Comparison of ENCODE assay signal across 11 cellular contexts in genomic region chr5:163463063-163463435, GRCh38. TPM values are rescaled to one million over a fixed set of nuclear protein-coding genes. Genes with fewer than 3 reads are reported as not detected.
DNase-seq lines count a peak whose midpoint lies in the region; ATAC-seq and TF ChIP-seq lines count a peak whose summit lies in the region.
"Had no signal": no experiment of that assay in that cellular context is flagged by ENCODE, and none has a peak within 500 bp of the region (broad histone marks: within the 10 kb centered on the region; RNA-seq: fewer than 3 reads in every experiment).

No MANE protein-coding gene starts in this region.

- no peaks in the 10 kb centered on the region for H3K27me3 Mint-ChIP-seq in natural killer cell (ENCODE audit: low read depth in 2 of 2)
- no peaks in the 10 kb centered on the region for H3K27me3 Mint-ChIP-seq in natural killer cell treated with Interleukin-12 subunit alpha and Interleukin-12 subunit beta and Interleukin-15 and Interleukin-18, amount 100 ng/mL, for 72 hours
- no peaks in the 10 kb centered on the region for H3K27me3 Mint-ChIP-seq in activated T-helper 17 cell treated with anti-CD3 and anti-CD28 coated beads, Interleukin-2, amount 50 U/mL, for 72 hours
- H3K27me3 Mint-ChIP-seq: memory B cell had no signal

- H3K27ac ChIP-seq in smooth muscle cell (ENCODE audit: low read depth), result peak overlapping the region; percentile 97
- H3K27ac ChIP-seq: psoas muscle had no signal

- H3K4me3 ChIP-seq in smooth muscle cell, result no peak overlapping the region
- H3K4me3 ChIP-seq: psoas muscle had no signal

- no peak for ATAC-seq in natural killer cell
- ATAC-seq in natural killer cell treated with Interleukin-12 subunit alpha and Interleukin-12 subunit beta and Interleukin-15 and Interleukin-18, amount 100 ng/mL, for 72 hours, result no peak
- ATAC-seq in activated T-helper 17 cell treated with anti-CD3 and anti-CD28 coated beads, Interleukin-2, amount 50 U/mL, for 72 hours (replicated peaks), result no peak
- ATAC-seq in HG03039 (IDR thresholded peaks at IDR 0.05; ENCODE audit: unreplicated experiment), result no peak
- ATAC-seq: psoas muscle had no signal

- peak overlapping the region; percentile 98 for H3K27ac Mint-ChIP-seq in natural killer cell
- peak overlapping the region in 1 of 2 donors; percentile 100 for H3K27ac Mint-ChIP-seq in natural killer cell treated with Interleukin-12 subunit alpha and Interleukin-12 subunit beta and Interleukin-15 and Interleukin-18, amount 100 ng/mL, for 72 hours
- no peak overlapping the region for H3K27ac Mint-ChIP-seq in activated T-helper 17 cell treated with anti-CD3 and anti-CD28 coated beads, Interleukin-2, amount 50 U/mL, for 72 hours
- H3K27ac Mint-ChIP-seq: memory B cell had no signal

- no peaks in the 10 kb centered on the region for H3K9me3 ChIP-seq in smooth muscle cell (replicated peaks; ENCODE audit: low read depth)
- H3K9me3 ChIP-seq: psoas muscle had no signal

- H3F3A ChIP-seq in smooth muscle cell (ENCODE audit: low read depth), result peaks cover 9% of the 10 kb centered on the region

- H3K9ac ChIP-seq in smooth muscle cell (ENCODE audit: low read depth), result no peak overlapping the region

- peaks cover 20% of the 10 kb centered on the region for H3K79me2 ChIP-seq in smooth muscle cell (ENCODE audit: low read depth)

- peaks cover 28 to 35% of the 10 kb centered on the region in 2 donors for H3K4me1 Mint-ChIP-seq in natural killer cell
- H3K4me1 Mint-ChIP-seq in natural killer cell treated with Interleukin-12 subunit alpha and Interleukin-12 subunit beta and Interleukin-15 and Interleukin-18, amount 100 ng/mL, for 72 hours (ENCODE audit: low read depth in 2 of 2), result peaks cover 24 to 27% of the 10 kb centered on the region in 2 donors
- no peaks in the 10 kb centered on the region for H3K4me1 Mint-ChIP-seq in activated T-helper 17 cell treated with anti-CD3 and anti-CD28 coated beads, Interleukin-2, amount 50 U/mL, for 72 hours

- H3K36me3 Mint-ChIP-seq in natural killer cell, result no peaks in the 10 kb centered on the region
- H3K36me3 Mint-ChIP-seq in natural killer cell treated with Interleukin-12 subunit alpha and Interleukin-12 subunit beta and Interleukin-15 and Interleukin-18, amount 100 ng/mL, for 72 hours, result peaks cover 6% of the 10 kb centered on the region
- peaks cover 42% of the 10 kb centered on the region for H3K36me3 Mint-ChIP-seq in activated T-helper 17 cell treated with anti-CD3 and anti-CD28 coated beads, Interleukin-2, amount 50 U/mL, for 72 hours (ENCODE audit: low read depth)
- H3K36me3 Mint-ChIP-seq: memory B cell had no signal

- no peaks in the 10 kb centered on the region for H3K9me3 Mint-ChIP-seq in natural killer cell
- no peaks in the 10 kb centered on the region for H3K9me3 Mint-ChIP-seq in natural killer cell treated with Interleukin-12 subunit alpha and Interleukin-12 subunit beta and Interleukin-15 and Interleukin-18, amount 100 ng/mL, for 72 hours
- no peaks in the 10 kb centered on the region for H3K9me3 Mint-ChIP-seq in activated T-helper 17 cell treated with anti-CD3 and anti-CD28 coated beads, Interleukin-2, amount 50 U/mL, for 72 hours
- H3K9me3 Mint-ChIP-seq: memory B cell had no signal

- TF ChIP-seq CTCF in natural killer cell (IDR thresholded peaks at IDR 0.05) (no peak), smooth muscle cell (IDR thresholded peaks at IDR 0.05; ENCODE audit: borderline replicate concordance, insufficient read depth, poor library complexity, severe bottlenecking) (no peak)

- peak overlapping the region; percentile 19 for H3K4me2 ChIP-seq in smooth muscle cell

- H3K27me3 ChIP-seq in smooth muscle cell (ENCODE audit: low read depth), result no peaks in the 10 kb centered on the region

- intact Hi-C loops in natural killer cell (cut with micrococcal nuclease), result no loop called here

- peak overlapping the region; percentile 88 for H2AFZ ChIP-seq in smooth muscle cell (ENCODE audit: low read depth)

- H3K4me3 Mint-ChIP-seq in natural killer cell, result no peak overlapping the region
- H3K4me3 Mint-ChIP-seq in natural killer cell treated with Interleukin-12 subunit alpha and Interleukin-12 subunit beta and Interleukin-15 and Interleukin-18, amount 100 ng/mL, for 72 hours, result no peak overlapping the region
- H3K4me3 Mint-ChIP-seq in activated T-helper 17 cell treated with anti-CD3 and anti-CD28 coated beads, Interleukin-2, amount 50 U/mL, for 72 hours, result peak overlapping the region; percentile 97
- H3K4me3 Mint-ChIP-seq: memory B cell had no signal

- no peaks in the 10 kb centered on the region for H4K20me1 ChIP-seq in smooth muscle cell (ENCODE audit: low read depth)

- no peaks in the 10 kb centered on the region for H3K36me3 ChIP-seq in smooth muscle cell (ENCODE audit: low read depth)

- peaks cover 20% of the 10 kb centered on the region for H3K4me1 ChIP-seq in smooth muscle cell (ENCODE audit: low read depth)

- DNase-seq in natural killer cell, result no peak
- DNase-seq in natural killer cell treated with Interleukin-12 subunit alpha and Interleukin-12 subunit beta and Interleukin-15 and Interleukin-18, amount 100 ng/mL, for 72 hours (ENCODE audit: low spot score), result no peak
- no peak for DNase-seq in smooth muscle cell (lab: John Stamatoyannopoulos, UW; ENCODE audit: unreplicated experiment)
- no peak for DNase-seq in MV-4-11 (lab: John Stamatoyannopoulos, UW)
- DNase-seq: amygdala, C1 segment of cervical spinal cord, psoas muscle, substantia nigra had no signal

RNA-seq across cellular contexts. Expression of gene HMMR, which starts 2.6 kb away (rescaled TPM):
- under 1 TPM; 0.42 to 0.70 (median 0.63) TPM for total RNA-seq in natural killer cell
- 10 to 100 TPM; 31.4 to 44.3 TPM for total RNA-seq in natural killer cell treated with Interleukin-12 subunit alpha and Interleukin-12 subunit beta and Interleukin-15 and Interleukin-18, amount 100 ng/mL, for 72 hours
- total RNA-seq in activated T-helper 17 cell treated with anti-CD3 and anti-CD28 coated beads, Interleukin-2, amount 50 U/mL, for 72 hours, result 10 to 100 TPM; 68.0 to 79.8 TPM
- 6.4 and 10.4 TPM in 2 replicates for total RNA-seq in smooth muscle cell
- 5.3 and 6.1 TPM in 2 replicates for polyA plus RNA-seq in smooth muscle cell

RNA-seq across cellular contexts. Expression of gene NUDCD2, which starts 3.1 kb away (rescaled TPM):
- total RNA-seq in natural killer cell, result 10 to 100 TPM; 13.2 to 24.7 (median 21.7) TPM
- total RNA-seq in natural killer cell treated with Interleukin-12 subunit alpha and Interleukin-12 subunit beta and Interleukin-15 and Interleukin-18, amount 100 ng/mL, for 72 hours, result 10 to 100 TPM; 25.4 to 43.3 TPM
- 10 to 100 TPM; 46.5 to 55.7 TPM for total RNA-seq in activated T-helper 17 cell treated with anti-CD3 and anti-CD28 coated beads, Interleukin-2, amount 50 U/mL, for 72 hours
- total RNA-seq in smooth muscle cell, result 6.4 and 7.7 TPM in 2 replicates
- polyA plus RNA-seq in smooth muscle cell, result 31.7 and 33.7 TPM in 2 replicates

RNA-seq across cellular contexts. Expression of gene CCNG1, which starts 25.7 kb away (rescaled TPM):
- 100 to 1,000 TPM in 1 of 3 donors, 10 to 100 TPM in 2; 71.7 to 100 (median 78.7) TPM for total RNA-seq in natural killer cell
- total RNA-seq in natural killer cell treated with Interleukin-12 subunit alpha and Interleukin-12 subunit beta and Interleukin-15 and Interleukin-18, amount 100 ng/mL, for 72 hours, result 10 to 100 TPM; 58.4 to 98.7 TPM
- total RNA-seq in activated T-helper 17 cell treated with anti-CD3 and anti-CD28 coated beads, Interleukin-2, amount 50 U/mL, for 72 hours, result 100 to 1,000 TPM; 198 to 200 TPM
- total RNA-seq in smooth muscle cell, result 247 and 293 TPM in 2 replicates
- 101 and 114 TPM in 2 replicates for polyA plus RNA-seq in smooth muscle cell

RNA-seq across cellular contexts. Expression of gene MAT2B, which starts 42.4 kb away (rescaled TPM):
- total RNA-seq in natural killer cell, result 10 to 100 TPM; 68.5 to 99.0 (median 80.7) TPM
- 10 to 100 TPM; 35.5 to 86.1 TPM for total RNA-seq in natural killer cell treated with Interleukin-12 subunit alpha and Interleukin-12 subunit beta and Interleukin-15 and Interleukin-18, amount 100 ng/mL, for 72 hours
- total RNA-seq in activated T-helper 17 cell treated with anti-CD3 and anti-CD28 coated beads, Interleukin-2, amount 50 U/mL, for 72 hours, result 100 to 1,000 TPM in 1 of 2 donors, 10 to 100 TPM in 1; 80.0 to 127 TPM
- 63.2 and 64.8 TPM in 2 replicates for total RNA-seq in smooth muscle cell
- polyA plus RNA-seq in smooth muscle cell, result 41.0 and 43.3 TPM in 2 replicates
